Comparison of ENCODE assay signal across 24 cellular contexts in genomic region chr7:66419210-66419609, GRCh38.
"Had no signal": no experiment of that assay in that cellular context is flagged by ENCODE, and none has a peak within 500 bp of the region (broad histone marks: within the 10 kb centered on the region; RNA-seq: fewer than 3 reads in every experiment).

No MANE protein-coding gene starts in this region.

- H2AFZ ChIP-seq: parathyroid adenoma had no signal

- H3K36me3 ChIP-seq: gastrocnemius medialis, left lung, neutrophil, sigmoid colon, thoracic aorta, tibial nerve had no signal

- H3K79me2 ChIP-seq: parathyroid adenoma had no signal

- H3K4me3 ChIP-seq: coronary artery, gastrocnemius medialis, left lung, mucosa of descending colon, sigmoid colon, thoracic aorta, tibial nerve, upper lobe of left lung had no signal

- H3K9ac ChIP-seq: parathyroid adenoma had no signal

- H3K27ac ChIP-seq: coronary artery, gastrocnemius medialis, left lung, parathyroid adenoma, sigmoid colon, thoracic aorta, tibial nerve, upper lobe of left lung had no signal

- H3K9me3 ChIP-seq: gastrocnemius medialis, left lung, mucosa of descending colon, neutrophil, sigmoid colon, thoracic aorta, tibial nerve, upper lobe of left lung had no signal

- ATAC-seq: esophagus mucosa; gastrocnemius medialis; left cardiac atrium; natural killer cell treated with Interleukin-12 subunit alpha and Interleukin-12 subunit beta and Interleukin-15 and Interleukin-18, amount 100 ng/mL, for 72 hours; stimulated activated memory B cell treated with anti-CD40 and anti-IgM and Interleukin-4, amounts not matched to agents 10 μg/mL and 1 μg/mL and 100 μg/mL, for 72 hours; stimulated activated naive CD8-positive, alpha-beta T cell treated with anti-CD3 and anti-CD28 coated beads, Interleukin-15, Interleukin-2, amounts not matched to agents 100 U/mL and 50 U/mL, for 24 hours had no signal

- FAIRE-seq: urothelium cell line had no signal

- DNase-seq: dermis blood vessel endothelial cell; foreskin fibroblast; gastrocnemius medialis; head of caudate nucleus; left cardiac atrium; left lung; mesenchymal stem cell; mucosa of descending colon; naive B cell; sigmoid colon; stimulated activated CD4-positive, alpha-beta T cell treated with anti-CD3 and anti-CD28 coated beads, Interleukin-2, amount 100 ng/mL, for 24 hours; stimulated activated CD4-positive, alpha-beta T cell treated with anti-CD3 and anti-CD28 coated beads, Interleukin-4, amount 100 ng/mL, for 24 hours; stimulated activated naive CD8-positive, alpha-beta T cell treated with anti-CD3 and anti-CD28 coated beads, Interleukin-15, Interleukin-2, amounts not matched to agents 100 U/mL and 50 U/mL, for 24 hours; substantia nigra; upper lobe of left lung had no signal

- H3K27me3 ChIP-seq: gastrocnemius medialis, left lung, neutrophil, sigmoid colon, tibial nerve, upper lobe of left lung had no signal

- H3K4me1 ChIP-seq: parathyroid adenoma had no signal
